Comparison of ENCODE assay signal across 11 cellular contexts in genomic region chr1:15155191-15155590, GRCh38. TPM values are rescaled to one million over a fixed set of nuclear protein-coding genes. Genes with fewer than 3 reads are reported as not detected.
DNase-seq lines count a peak whose midpoint lies in the region; ATAC-seq, FAIRE-seq and TF ChIP-seq lines count a peak whose summit lies in the region.
"Had no signal": no experiment of that assay in that cellular context is flagged by ENCODE, and none has a peak within 500 bp of the region (broad histone marks: within the 10 kb centered on the region; RNA-seq: fewer than 3 reads in every experiment).

No MANE protein-coding gene starts in this region.

- H3K4me3 Mint-ChIP-seq in Calu3 (ENCODE audit: low read depth, unreplicated experiment), result peak overlapping the region; percentile 77
- H3K4me3 Mint-ChIP-seq in T-cell, result peak overlapping the region in 2 of 3 donors; percentile 26 to 34
- H3K4me3 Mint-ChIP-seq in glutamatergic neuron (ENCODE audit: unreplicated experiment), result no peak overlapping the region
- H3K4me3 Mint-ChIP-seq in progenitor cell of endocrine pancreas (ENCODE audit: low read depth), result peak overlapping the region; percentile 55

- intact Hi-C loops in Calu3 (cut with micrococcal nuclease; ENCODE audit: unreplicated experiment), result no loop called here

- H3K27ac ChIP-seq in effector memory CD4-positive, alpha-beta T cell (ENCODE audit: insufficient read depth, low read length, poor library complexity, severe bottlenecking), result no peak overlapping the region

- no peaks in the 10 kb centered on the region for H3K27me3 Mint-ChIP-seq in Calu3 (ENCODE audit: unreplicated experiment)
- peaks cover 36 to 48% of the 10 kb centered on the region in 2 donors for H3K27me3 Mint-ChIP-seq in T-cell
- H3K27me3 Mint-ChIP-seq in glutamatergic neuron (ENCODE audit: unreplicated experiment), result peaks cover 11% of the 10 kb centered on the region
- peaks cover 25% of the 10 kb centered on the region for H3K27me3 Mint-ChIP-seq in progenitor cell of endocrine pancreas

- DNase-seq in Calu3 (no peak), T-cell (no peak), glutamatergic neuron (no peak), progenitor cell of endocrine pancreas (ENCODE audit: low spot score, unreplicated experiment) (no peak), GM12892 (ENCODE audit: insufficient read length) (no peak)
- no peak for DNase-seq in effector memory CD4-positive, alpha-beta T cell
- DNase-seq in stimulated activated CD4-positive, alpha-beta T cell treated with anti-CD3 and anti-CD28 coated beads, Interleukin-1b, Interleukin-23, amount 100 ng/mL, for 48 hours, result no peak
- DNase-seq: NCI-H2081 had no signal

- H3K4me1 ChIP-seq in effector memory CD4-positive, alpha-beta T cell (ENCODE audit: control insufficient read depth, insufficient read depth, low read length, poor library complexity, severe bottlenecking), result peaks cover 9% of the 10 kb centered on the region

- CTCF ChIA-PET in Calu3 (lab: Charles Lee), result interaction anchor here (0.5 kb wide), 1 partner anchor 199 kb away, joined by 6 read pairs; no protein-coding TSS in a partner anchor
- CTCF ChIA-PET in T-cell (lab: Charles Lee), result no interaction called here

- BruUV-seq in Calu3 (replicated peaks; lab: Mats Ljungman, UMichigan), result no TSS peak

- TF ChIP-seq POLR2A in GM12892 (IDR thresholded peaks at IDR 0.05; ENCODE audit: low read depth, low read length), result no peak

- no peak for ATAC-seq in T-cell (replicated peaks in 1 of 4)
- ATAC-seq in activated CD4-positive, CD25-positive, alpha-beta regulatory T cell treated with anti-CD3 and anti-CD28 coated beads, Interleukin-2, amount 50 U/mL, for 24 hours, result no peak
- ATAC-seq: stimulated activated effector memory CD8-positive, alpha-beta T cell treated with anti-CD3 and anti-CD28 coated beads, Interleukin-12 subunit alpha, Interleukin-12 subunit beta, amount 100 ng/mL, for 72 hours had no signal

- H3K27ac Mint-ChIP-seq in Calu3 (ENCODE audit: unreplicated experiment) (peak overlapping the region; percentile 68), T-cell (no peak overlapping the region), glutamatergic neuron (ENCODE audit: unreplicated experiment) (peak overlapping the region; percentile 59), progenitor cell of endocrine pancreas (no peak overlapping the region)
- H3K27ac Mint-ChIP-seq: stimulated activated effector memory CD8-positive, alpha-beta T cell treated with anti-CD3 and anti-CD28 coated beads, Interleukin-12 subunit alpha, Interleukin-12 subunit beta, amount 100 ng/mL, for 72 hours had no signal

- H3K9me3 Mint-ChIP-seq in Calu3 (ENCODE audit: low read depth, unreplicated experiment), result no peaks in the 10 kb centered on the region
- peaks cover 0 to 4% (median 0%) of the 10 kb centered on the region in 3 donors for H3K9me3 Mint-ChIP-seq in T-cell
- H3K9me3 Mint-ChIP-seq in glutamatergic neuron (ENCODE audit: unreplicated experiment), result peaks cover 11% of the 10 kb centered on the region
- no peaks in the 10 kb centered on the region for H3K9me3 Mint-ChIP-seq in progenitor cell of endocrine pancreas (ENCODE audit: low read depth)
- H3K9me3 Mint-ChIP-seq: stimulated activated effector memory CD8-positive, alpha-beta T cell treated with anti-CD3 and anti-CD28 coated beads, Interleukin-12 subunit alpha, Interleukin-12 subunit beta, amount 100 ng/mL, for 72 hours had no signal

- H3K4me3 ChIP-seq in effector memory CD4-positive, alpha-beta T cell (ENCODE audit: insufficient read depth, low read depth, low read length, poor library complexity, severe bottlenecking), result no peak overlapping the region

- no peaks in the 10 kb centered on the region for H3K36me3 ChIP-seq in effector memory CD4-positive, alpha-beta T cell (ENCODE audit: control insufficient read depth, insufficient read depth, low read length)

- TF ChIP-seq CTCF in Calu3 (IDR thresholded peaks at IDR 0.05; ENCODE audit: unreplicated experiment) (no peak), glutamatergic neuron (IDR thresholded peaks at IDR 0.05; ENCODE audit: partially characterized antibody, unreplicated experiment) (no peak), progenitor cell of endocrine pancreas (IDR thresholded peaks at IDR 0.05; ENCODE audit: unreplicated experiment) (no peak)

- peaks cover 54% of the 10 kb centered on the region for H3K36me3 Mint-ChIP-seq in Calu3 (ENCODE audit: insufficient read depth, unreplicated experiment)
- H3K36me3 Mint-ChIP-seq in T-cell, result no peaks in the 10 kb centered on the region
- no peaks in the 10 kb centered on the region for H3K36me3 Mint-ChIP-seq in glutamatergic neuron (ENCODE audit: unreplicated experiment)
- no peaks in the 10 kb centered on the region for H3K36me3 Mint-ChIP-seq in progenitor cell of endocrine pancreas (ENCODE audit: insufficient read depth)
- H3K36me3 Mint-ChIP-seq: stimulated activated effector memory CD8-positive, alpha-beta T cell treated with anti-CD3 and anti-CD28 coated beads, Interleukin-12 subunit alpha, Interleukin-12 subunit beta, amount 100 ng/mL, for 72 hours had no signal

- POLR2A ChIA-PET in T-cell (lab: Charles Lee), result no interaction called here

- peaks cover 24% of the 10 kb centered on the region for H3K27me3 ChIP-seq in effector memory CD4-positive, alpha-beta T cell (replicated peaks; ENCODE audit: control insufficient read depth, insufficient read depth, low read length, poor library complexity, severe bottlenecking)

- peaks cover 49% of the 10 kb centered on the region for H3K4me1 Mint-ChIP-seq in Calu3 (ENCODE audit: low read depth, unreplicated experiment)
- H3K4me1 Mint-ChIP-seq in T-cell, result peaks cover 21 to 39% (median 30%) of the 10 kb centered on the region in 3 donors
- peaks cover 15% of the 10 kb centered on the region for H3K4me1 Mint-ChIP-seq in glutamatergic neuron (ENCODE audit: low read depth, unreplicated experiment)
- H3K4me1 Mint-ChIP-seq in progenitor cell of endocrine pancreas (ENCODE audit: low read depth), result peaks cover 28% of the 10 kb centered on the region

- no peak for FAIRE-seq in GM12892 (lab: Jason Lieb, UNC)

- H3K9me3 ChIP-seq in effector memory CD4-positive, alpha-beta T cell (ENCODE audit: control insufficient read depth, low read length), result no peaks in the 10 kb centered on the region

RNA-seq across cellular contexts. Expression of gene TMEM51, which starts 1.6 kb away (rescaled TPM):
- 43.6 and 47.6 TPM in 2 replicates for total RNA-seq in Calu3 (2022)
- under 1 TPM in 2 of 5 donors, not detected in 3; 0.23 to 0.26 TPM for total RNA-seq in T-cell
- 3.2 TPM for total RNA-seq in glutamatergic neuron (ENCODE audit: unreplicated experiment)
- total RNA-seq in progenitor cell of endocrine pancreas, result 14.8 and 14.9 TPM in 2 replicates
- polyA plus RNA-seq in GM12892 (2012; ENCODE audit: missing spikeins), result 0.13 TPM
- total RNA-seq: OCI-LY7 had no signal

Comparison
In these comparisons a context has a peak if more than half of its experiments do, and no peak if none do; other contexts are left out.
1. H3K27ac Mint-ChIP-seq: peak in Calu3 (single experiment) and glutamatergic neuron (single experiment); none in T-cell (0 of 2) and progenitor cell of endocrine pancreas (single experiment).